8 cellular contexts compared by ENCODE assay signal in genomic region chr18:49460958-49461601, GRCh38. TPM values are rescaled to one million over a fixed set of nuclear protein-coding genes. Genes with fewer than 3 reads are reported as not detected.
A peak's percentile ranks its signal among the peaks of the same experiment; 100 is the strongest.
DNase-seq lines count a peak whose midpoint lies in the region; ATAC-seq, FAIRE-seq and TF ChIP-seq lines count a peak whose summit lies in the region.

No MANE protein-coding gene starts in this region.

- DNase-seq in D721Med (ENCODE audit: insufficient read length, low spot score) (no peak), NCI-H1105 (lab: John Stamatoyannopoulos, UW) (peak; percentile 45), dorsolateral prefrontal cortex (no peak), NCI-H524 (lab: John Stamatoyannopoulos, UW) (no peak)
- DNase-seq in stimulated activated CD4-positive, alpha-beta T cell treated with anti-CD3 and anti-CD28 coated beads, Interleukin-1b, Interleukin-23, amount 100 ng/mL, for 48 hours: no peak

- peak; percentile 87 for FAIRE-seq in D721Med (lab: Jason Lieb, UNC)

- no peaks in the 10 kb centered on the region for H3K36me3 ChIP-seq in neuron (ENCODE audit: insufficient read depth, low read length)

- H3K27me3 ChIP-seq in dorsolateral prefrontal cortex (no peaks in the 10 kb centered on the region), neuron (ENCODE audit: insufficient read depth, low read length) (peaks cover 4% of the 10 kb centered on the region)

- peaks cover 13% of the 10 kb centered on the region for H3K4me1 ChIP-seq in neuron (ENCODE audit: insufficient read depth, low read length)

- intact Hi-C loops in dorsolateral prefrontal cortex (cut with DNase I): loop anchor here in 1 of 2 donors (1.0 kb wide), 1 partner anchor 31 kb away; the partner anchor contains the start of gene RPL17

- H3K4me3 ChIP-seq in dorsolateral prefrontal cortex (peak overlapping the region; percentile 70 to 100 (median 94)), neuron (ENCODE audit: low read length) (peak overlapping the region; percentile 87)

- peak overlapping the region in 54 of 59 donors; percentile 14 to 94 (median 82) for H3K27ac ChIP-seq in dorsolateral prefrontal cortex

- H2AFZ ChIP-seq in neuron (ENCODE audit: low read depth, low read length): peak overlapping the region; percentile 89

- H3K9me3 ChIP-seq in neuron (ENCODE audit: low read length): no peaks in the 10 kb centered on the region

- TF ChIP-seq CTCF in D721Med (IDR thresholded peaks at IDR 0.05; ENCODE audit: insufficient read depth, missing control alignments) (no peak), dorsolateral prefrontal cortex (IDR thresholded peaks at IDR 0.05 in 54 of 56, conservative IDR thresholded peaks at IDR 0.05 in 2 of 56; ENCODE audit: low read depth in 1 of 56, partially characterized antibody in 56 of 56) (no peak)

- no peak for ATAC-seq in HG02759 (IDR thresholded peaks at IDR 0.05; ENCODE audit: unreplicated experiment)
- ATAC-seq in HG02623 (IDR thresholded peaks at IDR 0.05; ENCODE audit: unreplicated experiment): no peak

RNA-seq across cellular contexts. Expression of gene DYM, which starts 0.6 kb away (rescaled TPM):
- 100 to 1,000 TPM in 110 of 120 experiments, 10 to 100 TPM in 10; 83.0 to 165 (median 116) TPM for total RNA-seq in dorsolateral prefrontal cortex

RNA-seq across cellular contexts. Expression of gene C18orf32, which starts 26.0 kb away (rescaled TPM):
- total RNA-seq in dorsolateral prefrontal cortex: 100 to 1,000 TPM in 75 of 120 experiments, 10 to 100 TPM in 45; 65.6 to 143 (median 105) TPM

RNA-seq across cellular contexts. Expression of gene RPL17, which starts 31.2 kb away (rescaled TPM):
- 100 to 1,000 TPM; 334 to 642 (median 435) TPM for total RNA-seq in dorsolateral prefrontal cortex
